In genomic region chr19:18772620-18773587, GRCh38 we compare ENCODE assay signal across 1 cellular context.
TF ChIP-seq lines count a peak whose summit lies in the region.

No MANE protein-coding gene starts in this region.

TF ChIP-seq in HepG2, 621 proteins besides CTCF, POLR2A, EP300 and RAD21:
- no peak for TF ChIP-seq ZBTB37 (CRISPR knock-in tag; IDR thresholded peaks at IDR 0.05)
- TF ChIP-seq GABPA (IDR thresholded peaks at IDR 0.05; ENCODE audit: low read depth, low read length): no peak
- TF ChIP-seq GABPA (CRISPR knock-in tag; IDR thresholded peaks at IDR 0.05; ENCODE audit: low read depth): no peak
- peak; percentile 64 for TF ChIP-seq AGO1 (IDR thresholded peaks at IDR 0.05; ENCODE audit: low read depth, low read length, poor library complexity, severe bottlenecking)
- TF ChIP-seq JARID2 (CRISPR knock-in tag; IDR thresholded peaks at IDR 0.05; ENCODE audit: insufficient replicate concordance): no peak
- peak; percentile 88 for TF ChIP-seq AGO2 (optimal IDR thresholded peaks at IDR 0.05; ENCODE audit: low read depth, low read length)
- no peak for TF ChIP-seq ZNF772 (CRISPR knock-in tag; IDR thresholded peaks at IDR 0.05)
